In the genomic region with DNA sequence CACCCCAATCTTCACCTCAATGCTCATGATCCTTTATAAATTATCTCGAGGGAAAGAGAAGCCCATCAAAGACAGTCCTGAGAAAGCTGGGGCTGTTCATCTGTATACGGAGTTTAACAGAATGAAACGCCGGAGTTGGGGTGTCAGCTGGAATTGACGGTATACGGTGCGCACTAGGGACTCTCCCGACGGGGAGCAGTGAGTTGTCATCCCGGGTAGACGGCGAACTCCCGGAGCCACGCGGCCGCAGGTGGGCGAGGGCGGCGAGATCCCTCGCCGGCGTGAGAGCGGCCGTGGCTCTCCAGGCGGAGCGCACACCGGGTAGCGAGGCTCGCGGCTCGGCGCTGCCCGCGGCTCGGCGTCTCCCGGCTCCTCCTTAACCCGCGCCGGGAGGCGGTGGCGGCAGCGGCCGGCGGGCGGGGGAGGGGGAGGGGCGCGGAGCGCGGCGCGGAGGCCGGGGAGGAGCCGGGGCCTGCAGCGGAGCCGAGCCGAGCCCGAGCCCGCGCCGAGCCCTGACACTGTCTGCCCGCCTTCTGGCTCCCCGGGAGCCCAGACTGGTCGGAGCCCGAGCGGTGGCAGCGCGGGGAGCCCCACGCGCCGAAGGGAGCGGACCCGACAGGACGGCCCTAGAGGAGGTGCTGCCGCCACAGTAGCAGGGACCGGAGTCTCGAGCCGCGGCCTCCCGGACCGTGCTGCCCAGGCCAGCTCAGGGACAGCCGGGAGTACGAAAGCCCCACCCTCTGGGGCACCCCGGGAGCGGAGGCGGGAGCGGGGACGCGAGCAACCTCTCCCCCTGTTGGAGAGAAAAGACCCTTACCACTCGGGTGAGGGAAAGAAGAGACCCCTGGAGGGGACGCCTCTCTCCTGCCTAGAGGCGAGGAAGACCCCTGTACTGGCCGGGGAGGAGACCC, we compare ENCODE assay signal across 1 cellular context.
TF ChIP-seq lines count a peak whose summit lies in the region.

A gene (plus strand): TSS at position 475 of the 911 bp plus-strand sequence. CDS start 7,117 bp downstream, outside the sequence.

TF ChIP-seq in HepG2, 621 proteins besides CTCF, POLR2A, EP300 and RAD21 (continued from another document and continues in another):
- TF ChIP-seq RFXAP (CRISPR knock-in tag; IDR thresholded peaks at IDR 0.05; ENCODE audit: borderline replicate concordance) (peak; percentile 78; the same call in 1 of the 2 replicates), CEBPB (IDR thresholded peaks at IDR 0.05; ENCODE audit: borderline replicate concordance, low read depth, low read length) (no peak), ZNF256 (CRISPR knock-in tag; conservative IDR thresholded peaks at IDR 0.05) (no peak), SPEN (CRISPR knock-in tag; IDR thresholded peaks at IDR 0.05; ENCODE audit: low read depth) (peak; percentile 47; the same call in 1 of the 2 replicates), YEATS2 (CRISPR knock-in tag; IDR thresholded peaks at IDR 0.05; ENCODE audit: borderline replicate concordance) (no peak; the same call in 1 of the 2 replicates), KLF16 (CRISPR knock-in tag; IDR thresholded peaks at IDR 0.05) (no peak; a peak in 1 of 4 replicates), ZNF510 (CRISPR knock-in tag; IDR thresholded peaks at IDR 0.05; ENCODE audit: low read depth) (no peak; the same call in 1 of the 2 replicates), ZNF674 (CRISPR knock-in tag; IDR thresholded peaks at IDR 0.05; ENCODE audit: low read depth) (0 out of 2 replicates have a peak, but pooled peaks have one; percentile 38), ZNF567 (CRISPR knock-in tag; IDR thresholded peaks at IDR 0.05; ENCODE audit: borderline replicate concordance) (no peak), HOXA5 (CRISPR knock-in tag; IDR thresholded peaks at IDR 0.05) (no peak), ZNF12 (CRISPR knock-in tag; IDR thresholded peaks at IDR 0.05) (no peak), KAT2B (IDR thresholded peaks at IDR 0.05; ENCODE audit: borderline replicate concordance, low read depth, low read length) (no peak), EEA1 (CRISPR knock-in tag; IDR thresholded peaks at IDR 0.05; ENCODE audit: borderline replicate concordance) (peak; percentile 41; the same call in 1 of the 2 replicates), ZNF552 (CRISPR knock-in tag; IDR thresholded peaks at IDR 0.05; ENCODE audit: borderline replicate concordance) (no peak), ZNF441 (CRISPR knock-in tag; IDR thresholded peaks at IDR 0.05; ENCODE audit: borderline replicate concordance) (no peak), ZNF160 (CRISPR knock-in tag; IDR thresholded peaks at IDR 0.05) (peak; percentile 48; the same call in 1 of the 2 replicates)
- TF ChIP-seq, protein P1, sequence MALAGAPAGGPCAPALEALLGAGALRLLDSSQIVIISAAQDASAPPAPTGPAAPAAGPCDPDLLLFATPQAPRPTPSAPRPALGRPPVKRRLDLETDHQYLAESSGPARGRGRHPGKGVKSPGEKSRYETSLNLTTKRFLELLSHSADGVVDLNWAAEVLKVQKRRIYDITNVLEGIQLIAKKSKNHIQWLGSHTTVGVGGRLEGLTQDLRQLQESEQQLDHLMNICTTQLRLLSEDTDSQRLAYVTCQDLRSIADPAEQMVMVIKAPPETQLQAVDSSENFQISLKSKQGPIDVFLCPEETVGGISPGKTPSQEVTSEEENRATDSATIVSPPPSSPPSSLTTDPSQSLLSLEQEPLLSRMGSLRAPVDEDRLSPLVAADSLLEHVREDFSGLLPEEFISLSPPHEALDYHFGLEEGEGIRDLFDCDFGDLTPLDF (CRISPR knock-in tag; IDR thresholded peaks at IDR 0.05), result no peak
- TF ChIP-seq, protein P2, sequence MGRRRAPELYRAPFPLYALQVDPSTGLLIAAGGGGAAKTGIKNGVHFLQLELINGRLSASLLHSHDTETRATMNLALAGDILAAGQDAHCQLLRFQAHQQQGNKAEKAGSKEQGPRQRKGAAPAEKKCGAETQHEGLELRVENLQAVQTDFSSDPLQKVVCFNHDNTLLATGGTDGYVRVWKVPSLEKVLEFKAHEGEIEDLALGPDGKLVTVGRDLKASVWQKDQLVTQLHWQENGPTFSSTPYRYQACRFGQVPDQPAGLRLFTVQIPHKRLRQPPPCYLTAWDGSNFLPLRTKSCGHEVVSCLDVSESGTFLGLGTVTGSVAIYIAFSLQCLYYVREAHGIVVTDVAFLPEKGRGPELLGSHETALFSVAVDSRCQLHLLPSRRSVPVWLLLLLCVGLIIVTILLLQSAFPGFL (CRISPR knock-in tag; IDR thresholded peaks at IDR 0.05), result no peak
- TF ChIP-seq, protein P3, sequence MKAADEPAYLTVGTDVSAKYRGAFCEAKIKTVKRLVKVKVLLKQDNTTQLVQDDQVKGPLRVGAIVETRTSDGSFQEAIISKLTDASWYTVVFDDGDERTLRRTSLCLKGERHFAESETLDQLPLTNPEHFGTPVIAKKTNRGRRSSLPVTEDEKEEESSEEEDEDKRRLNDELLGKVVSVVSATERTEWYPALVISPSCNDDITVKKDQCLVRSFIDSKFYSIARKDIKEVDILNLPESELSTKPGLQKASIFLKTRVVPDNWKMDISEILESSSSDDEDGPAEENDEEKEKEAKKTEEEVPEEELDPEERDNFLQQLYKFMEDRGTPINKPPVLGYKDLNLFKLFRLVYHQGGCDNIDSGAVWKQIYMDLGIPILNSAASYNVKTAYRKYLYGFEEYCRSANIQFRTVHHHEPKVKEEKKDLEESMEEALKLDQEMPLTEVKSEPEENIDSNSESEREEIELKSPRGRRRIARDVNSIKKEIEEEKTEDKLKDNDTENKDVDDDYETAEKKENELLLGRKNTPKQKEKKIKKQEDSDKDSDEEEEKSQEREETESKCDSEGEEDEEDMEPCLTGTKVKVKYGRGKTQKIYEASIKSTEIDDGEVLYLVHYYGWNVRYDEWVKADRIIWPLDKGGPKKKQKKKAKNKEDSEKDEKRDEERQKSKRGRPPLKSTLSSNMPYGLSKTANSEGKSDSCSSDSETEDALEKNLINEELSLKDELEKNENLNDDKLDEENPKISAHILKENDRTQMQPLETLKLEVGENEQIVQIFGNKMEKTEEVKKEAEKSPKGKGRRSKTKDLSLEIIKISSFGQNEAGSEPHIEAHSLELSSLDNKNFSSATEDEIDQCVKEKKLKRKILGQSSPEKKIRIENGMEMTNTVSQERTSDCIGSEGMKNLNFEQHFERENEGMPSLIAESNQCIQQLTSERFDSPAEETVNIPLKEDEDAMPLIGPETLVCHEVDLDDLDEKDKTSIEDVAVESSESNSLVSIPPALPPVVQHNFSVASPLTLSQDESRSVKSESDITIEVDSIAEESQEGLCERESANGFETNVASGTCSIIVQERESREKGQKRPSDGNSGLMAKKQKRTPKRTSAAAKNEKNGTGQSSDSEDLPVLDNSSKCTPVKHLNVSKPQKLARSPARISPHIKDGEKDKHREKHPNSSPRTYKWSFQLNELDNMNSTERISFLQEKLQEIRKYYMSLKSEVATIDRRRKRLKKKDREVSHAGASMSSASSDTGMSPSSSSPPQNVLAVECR (CRISPR knock-in tag; IDR thresholded peaks at IDR 0.05; ENCODE audit: borderline replicate concordance), result peak; percentile 73
- TF ChIP-seq, protein P4, sequence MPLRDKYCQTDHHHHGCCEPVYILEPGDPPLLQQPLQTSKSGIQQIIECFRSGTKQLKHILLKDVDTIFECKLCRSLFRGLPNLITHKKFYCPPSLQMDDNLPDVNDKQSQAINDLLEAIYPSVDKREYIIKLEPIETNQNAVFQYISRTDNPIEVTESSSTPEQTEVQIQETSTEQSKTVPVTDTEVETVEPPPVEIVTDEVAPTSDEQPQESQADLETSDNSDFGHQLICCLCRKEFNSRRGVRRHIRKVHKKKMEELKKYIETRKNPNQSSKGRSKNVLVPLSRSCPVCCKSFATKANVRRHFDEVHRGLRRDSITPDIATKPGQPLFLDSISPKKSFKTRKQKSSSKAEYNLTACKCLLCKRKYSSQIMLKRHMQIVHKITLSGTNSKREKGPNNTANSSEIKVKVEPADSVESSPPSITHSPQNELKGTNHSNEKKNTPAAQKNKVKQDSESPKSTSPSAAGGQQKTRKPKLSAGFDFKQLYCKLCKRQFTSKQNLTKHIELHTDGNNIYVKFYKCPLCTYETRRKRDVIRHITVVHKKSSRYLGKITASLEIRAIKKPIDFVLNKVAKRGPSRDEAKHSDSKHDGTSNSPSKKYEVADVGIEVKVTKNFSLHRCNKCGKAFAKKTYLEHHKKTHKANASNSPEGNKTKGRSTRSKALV (CRISPR knock-in tag; IDR thresholded peaks at IDR 0.05), result no peak
- TF ChIP-seq, protein P5, sequence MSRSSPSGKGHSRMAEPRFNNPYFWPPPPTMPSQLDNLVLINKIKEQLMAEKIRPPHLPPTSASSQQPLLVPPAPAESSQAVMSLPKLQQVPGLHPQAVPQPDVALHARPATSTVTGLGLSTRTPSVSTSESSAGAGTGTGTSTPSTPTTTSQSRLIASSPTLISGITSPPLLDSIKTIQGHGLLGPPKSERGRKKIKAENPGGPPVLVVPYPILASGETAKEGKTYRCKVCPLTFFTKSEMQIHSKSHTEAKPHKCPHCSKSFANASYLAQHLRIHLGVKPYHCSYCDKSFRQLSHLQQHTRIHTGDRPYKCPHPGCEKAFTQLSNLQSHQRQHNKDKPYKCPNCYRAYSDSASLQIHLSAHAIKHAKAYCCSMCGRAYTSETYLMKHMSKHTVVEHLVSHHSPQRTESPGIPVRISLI (CRISPR knock-in tag; IDR thresholded peaks at IDR 0.05; ENCODE audit: borderline replicate concordance), result no peak
- TF ChIP-seq, protein P6, sequence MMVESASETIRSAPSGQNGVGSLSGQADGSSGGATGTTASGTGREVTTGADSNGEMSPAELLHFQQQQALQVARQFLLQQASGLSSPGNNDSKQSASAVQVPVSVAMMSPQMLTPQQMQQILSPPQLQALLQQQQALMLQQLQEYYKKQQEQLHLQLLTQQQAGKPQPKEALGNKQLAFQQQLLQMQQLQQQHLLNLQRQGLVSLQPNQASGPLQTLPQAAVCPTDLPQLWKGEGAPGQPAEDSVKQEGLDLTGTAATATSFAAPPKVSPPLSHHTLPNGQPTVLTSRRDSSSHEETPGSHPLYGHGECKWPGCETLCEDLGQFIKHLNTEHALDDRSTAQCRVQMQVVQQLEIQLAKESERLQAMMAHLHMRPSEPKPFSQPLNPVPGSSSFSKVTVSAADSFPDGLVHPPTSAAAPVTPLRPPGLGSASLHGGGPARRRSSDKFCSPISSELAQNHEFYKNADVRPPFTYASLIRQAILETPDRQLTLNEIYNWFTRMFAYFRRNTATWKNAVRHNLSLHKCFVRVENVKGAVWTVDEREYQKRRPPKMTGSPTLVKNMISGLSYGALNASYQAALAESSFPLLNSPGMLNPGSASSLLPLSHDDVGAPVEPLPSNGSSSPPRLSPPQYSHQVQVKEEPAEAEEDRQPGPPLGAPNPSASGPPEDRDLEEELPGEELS (CRISPR knock-in tag; IDR thresholded peaks at IDR 0.05), result no peak
- TF ChIP-seq, protein P7, sequence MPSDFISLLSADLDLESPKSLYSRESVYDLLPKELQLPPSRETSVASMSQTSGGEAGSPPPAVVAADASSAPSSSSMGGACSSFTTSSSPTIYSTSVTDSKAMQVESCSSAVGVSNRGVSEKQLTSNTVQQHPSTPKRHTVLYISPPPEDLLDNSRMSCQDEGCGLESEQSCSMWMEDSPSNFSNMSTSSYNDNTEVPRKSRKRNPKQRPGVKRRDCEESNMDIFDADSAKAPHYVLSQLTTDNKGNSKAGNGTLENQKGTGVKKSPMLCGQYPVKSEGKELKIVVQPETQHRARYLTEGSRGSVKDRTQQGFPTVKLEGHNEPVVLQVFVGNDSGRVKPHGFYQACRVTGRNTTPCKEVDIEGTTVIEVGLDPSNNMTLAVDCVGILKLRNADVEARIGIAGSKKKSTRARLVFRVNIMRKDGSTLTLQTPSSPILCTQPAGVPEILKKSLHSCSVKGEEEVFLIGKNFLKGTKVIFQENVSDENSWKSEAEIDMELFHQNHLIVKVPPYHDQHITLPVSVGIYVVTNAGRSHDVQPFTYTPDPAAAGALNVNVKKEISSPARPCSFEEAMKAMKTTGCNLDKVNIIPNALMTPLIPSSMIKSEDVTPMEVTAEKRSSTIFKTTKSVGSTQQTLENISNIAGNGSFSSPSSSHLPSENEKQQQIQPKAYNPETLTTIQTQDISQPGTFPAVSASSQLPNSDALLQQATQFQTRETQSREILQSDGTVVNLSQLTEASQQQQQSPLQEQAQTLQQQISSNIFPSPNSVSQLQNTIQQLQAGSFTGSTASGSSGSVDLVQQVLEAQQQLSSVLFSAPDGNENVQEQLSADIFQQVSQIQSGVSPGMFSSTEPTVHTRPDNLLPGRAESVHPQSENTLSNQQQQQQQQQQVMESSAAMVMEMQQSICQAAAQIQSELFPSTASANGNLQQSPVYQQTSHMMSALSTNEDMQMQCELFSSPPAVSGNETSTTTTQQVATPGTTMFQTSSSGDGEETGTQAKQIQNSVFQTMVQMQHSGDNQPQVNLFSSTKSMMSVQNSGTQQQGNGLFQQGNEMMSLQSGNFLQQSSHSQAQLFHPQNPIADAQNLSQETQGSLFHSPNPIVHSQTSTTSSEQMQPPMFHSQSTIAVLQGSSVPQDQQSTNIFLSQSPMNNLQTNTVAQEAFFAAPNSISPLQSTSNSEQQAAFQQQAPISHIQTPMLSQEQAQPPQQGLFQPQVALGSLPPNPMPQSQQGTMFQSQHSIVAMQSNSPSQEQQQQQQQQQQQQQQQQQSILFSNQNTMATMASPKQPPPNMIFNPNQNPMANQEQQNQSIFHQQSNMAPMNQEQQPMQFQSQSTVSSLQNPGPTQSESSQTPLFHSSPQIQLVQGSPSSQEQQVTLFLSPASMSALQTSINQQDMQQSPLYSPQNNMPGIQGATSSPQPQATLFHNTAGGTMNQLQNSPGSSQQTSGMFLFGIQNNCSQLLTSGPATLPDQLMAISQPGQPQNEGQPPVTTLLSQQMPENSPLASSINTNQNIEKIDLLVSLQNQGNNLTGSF (CRISPR knock-in tag; IDR thresholded peaks at IDR 0.05), result no peak
